Comparison of ENCODE assay signal across 1 cellular context in genomic region chrX:1222511-1223252, GRCh38.
A peak's percentile ranks its signal among the peaks of the same experiment; 100 is the strongest.
TF ChIP-seq lines count a peak whose summit lies in the region.

No MANE protein-coding gene starts in this region.

TF ChIP-seq in K562, 482 proteins besides CTCF, POLR2A, EP300 and RAD21 (continued from another document):
- TF ChIP-seq MLLT1 (IDR thresholded peaks at IDR 0.05) (no peak), FOSL1 (tag; conservative IDR thresholded peaks at IDR 0.05) (peak; percentile 42), ZNF583 (CRISPR knock-in tag; IDR thresholded peaks at IDR 0.05) (no peak), ZNF740 (CRISPR knock-in tag; IDR thresholded peaks at IDR 0.05) (no peak), ZNF740 (tag; IDR thresholded peaks at IDR 0.05) (no peak), NFYB (IDR thresholded peaks at IDR 0.05; ENCODE audit: extremely low read depth, insufficient read length) (no peak), RBM15 (IDR thresholded peaks at IDR 0.05; ENCODE audit: insufficient read depth, low read length) (no peak), ZBED1 (IDR thresholded peaks at IDR 0.05) (no peak)
- TF ChIP-seq, protein P1, sequence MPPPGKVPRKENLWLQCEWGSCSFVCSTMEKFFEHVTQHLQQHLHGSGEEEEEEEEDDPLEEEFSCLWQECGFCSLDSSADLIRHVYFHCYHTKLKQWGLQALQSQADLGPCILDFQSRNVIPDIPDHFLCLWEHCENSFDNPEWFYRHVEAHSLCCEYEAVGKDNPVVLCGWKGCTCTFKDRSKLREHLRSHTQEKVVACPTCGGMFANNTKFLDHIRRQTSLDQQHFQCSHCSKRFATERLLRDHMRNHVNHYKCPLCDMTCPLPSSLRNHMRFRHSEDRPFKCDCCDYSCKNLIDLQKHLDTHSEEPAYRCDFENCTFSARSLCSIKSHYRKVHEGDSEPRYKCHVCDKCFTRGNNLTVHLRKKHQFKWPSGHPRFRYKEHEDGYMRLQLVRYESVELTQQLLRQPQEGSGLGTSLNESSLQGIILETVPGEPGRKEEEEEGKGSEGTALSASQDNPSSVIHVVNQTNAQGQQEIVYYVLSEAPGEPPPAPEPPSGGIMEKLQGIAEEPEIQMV (tag; conservative IDR thresholded peaks at IDR 0.05; ENCODE audit: low read depth), result no peak
